9 cellular contexts compared by ENCODE assay signal in the genomic region with DNA sequence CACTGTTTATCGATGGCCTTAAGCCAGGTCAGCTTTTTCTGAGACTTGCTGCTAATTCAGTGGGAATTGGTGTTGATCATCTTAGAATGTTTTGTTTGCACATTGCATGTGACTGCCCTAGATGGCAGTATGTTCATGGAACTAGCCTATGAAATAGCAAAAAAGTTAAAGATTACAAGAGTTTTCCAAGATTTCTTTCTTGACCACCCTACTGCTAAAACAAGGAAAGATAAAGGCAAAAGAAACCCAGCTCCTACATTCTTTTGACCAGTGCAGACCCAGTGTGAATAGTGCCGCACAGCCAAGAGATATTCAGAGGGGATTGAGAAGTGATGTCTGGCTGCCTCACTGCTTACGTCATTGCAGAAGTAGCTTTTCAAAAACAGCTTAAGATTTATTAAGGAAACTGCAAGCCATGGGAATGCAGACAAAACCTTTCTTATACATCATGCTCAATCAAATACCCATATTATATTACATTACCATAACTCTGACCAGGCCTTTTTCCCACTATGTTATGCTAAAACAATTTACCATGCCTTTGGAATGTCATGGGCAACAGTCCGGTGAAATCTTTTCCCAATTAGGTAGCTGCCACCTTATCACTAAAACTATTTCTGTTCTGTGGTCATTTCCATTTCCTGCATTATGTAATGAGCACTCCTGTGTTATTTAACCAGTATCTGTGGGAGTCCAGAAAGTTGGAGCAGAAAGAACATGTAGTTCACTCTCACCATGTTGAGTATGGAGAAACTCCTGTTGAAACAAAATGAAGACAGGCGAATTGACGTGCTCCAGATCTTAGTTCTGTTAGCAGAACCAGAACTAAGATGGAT. TPM values are rescaled to one million over a fixed set of nuclear protein-coding genes. Genes with fewer than 3 reads are reported as not detected.
DNase-seq lines count a peak whose midpoint lies in the region; ATAC-seq and TF ChIP-seq lines count a peak whose summit lies in the region.
"Had no signal": no experiment of that assay in that cellular context is flagged by ENCODE, and none has a peak within 500 bp of the region (broad histone marks: within the 10 kb centered on the region; RNA-seq: fewer than 3 reads in every experiment).

No MANE protein-coding gene starts in this region.

- H2BK5ac ChIP-seq in neuronal stem cell (ENCODE audit: low read length), result no peak overlapping the region

- peaks cover 0 to 2% of the 10 kb centered on the region in 2 donors for H3K9me3 ChIP-seq in neuronal stem cell (replicated peaks in 1 of 2; ENCODE audit: control insufficient read depth in 2 of 2, insufficient read depth in 1 of 2, low read depth in 1 of 2, low read length in 2 of 2)

- peaks cover 9 to 46% of the 10 kb centered on the region in 2 donors for H3K4me1 ChIP-seq in neuronal stem cell (ENCODE audit: control insufficient read depth in 2 of 2, insufficient read depth in 1 of 2, low read depth in 1 of 2, low read length in 2 of 2)

- H2BK15ac ChIP-seq in neuronal stem cell (ENCODE audit: low read length), result no peak overlapping the region

- no peak overlapping the region for H4K8ac ChIP-seq in neuronal stem cell (ENCODE audit: low read depth, low read length)

- no peaks in the 10 kb centered on the region for H3K79me1 ChIP-seq in neuronal stem cell (ENCODE audit: low read depth, low read length)

- H3K9ac ChIP-seq in neuronal stem cell (ENCODE audit: low read depth, low read length, poor library complexity), result no peak overlapping the region

- H3K27ac ChIP-seq in neuronal stem cell (replicated peaks; ENCODE audit: low read length), result no peak overlapping the region

- no peaks in the 10 kb centered on the region for H3K36me3 ChIP-seq in neuronal stem cell (replicated peaks in 1 of 2; ENCODE audit: control insufficient read depth in 2 of 2, insufficient read depth in 2 of 2, low read length in 2 of 2)

- no peak overlapping the region for H2AK5ac ChIP-seq in neuronal stem cell (ENCODE audit: low read depth, low read length)

- H2AFZ ChIP-seq in neuronal stem cell (ENCODE audit: low read length), result peak overlapping the region; percentile 6

- H3K4ac ChIP-seq in neuronal stem cell (ENCODE audit: low read length), result no peak overlapping the region

- DNase-seq in AG08395 (ENCODE audit: low spot score), result peak; percentile 35
- DNase-seq in NCI-H460 (ENCODE audit: extremely low read depth, low read depth), result peak; percentile 17
- peak; percentile 56 for DNase-seq in epithelial cell of proximal tubule (ENCODE audit: low read depth)
- no peak for DNase-seq in neuronal stem cell (ENCODE audit: low spot score)
- DNase-seq in LoVo (ENCODE audit: low spot score), result no peak
- DNase-seq in SKM-1 (lab: John Stamatoyannopoulos, UW; ENCODE audit: unreplicated experiment), result no peak
- no peak for DNase-seq in stimulated activated CD4-positive, alpha-beta T cell treated with anti-CD3 and anti-CD28 coated beads, Interleukin-1b, Interleukin-23, amount 100 ng/mL, for 48 hours
- DNase-seq: DMS79 treated with DMSO at 0.1 percent for 48 hours had no signal

- ATAC-seq in HG03378 (IDR thresholded peaks at IDR 0.05; ENCODE audit: unreplicated experiment), result no peak

- H3K23ac ChIP-seq in neuronal stem cell (ENCODE audit: low read depth, low read length, poor library complexity), result no peak overlapping the region

- H3K18ac ChIP-seq in neuronal stem cell (ENCODE audit: low read length), result no peak overlapping the region

- no peak overlapping the region for H3K14ac ChIP-seq in neuronal stem cell (ENCODE audit: low read length)

- TF ChIP-seq CTCF in epithelial cell of proximal tubule (conservative IDR thresholded peaks at IDR 0.05; ENCODE audit: low read depth, low read length), result peak; percentile 49

- no peak overlapping the region for H2BK120ac ChIP-seq in neuronal stem cell (ENCODE audit: low read depth, low read length)

- H3K27me3 ChIP-seq in neuronal stem cell (ENCODE audit: control insufficient read depth in 3 of 3, insufficient read depth in 3 of 3, low read depth in 1 of 3, low read length in 3 of 3), result no peaks in the 10 kb centered on the region

- H3K4me3 ChIP-seq in epithelial cell of proximal tubule (ENCODE audit: low read depth, low read length) (no peak overlapping the region), neuronal stem cell (ENCODE audit: low read length in 2 of 2) (no peak overlapping the region)

- H2BK12ac ChIP-seq in neuronal stem cell (ENCODE audit: low read length), result no peak overlapping the region

- no CpG with 5 or more reads among the region's 6 CpGs for WGBS in neuronal stem cell (ENCODE audit: extremely low coverage in 2 of 2, insufficient read length in 2 of 2, insufficient replicate concordance in 1 of 2), 2 donors

- H4K91ac ChIP-seq in neuronal stem cell (ENCODE audit: low read depth, low read length, poor library complexity), result no peak overlapping the region

- no peak overlapping the region for H3K4me2 ChIP-seq in neuronal stem cell (ENCODE audit: insufficient read depth, low read length, poor library complexity, severe bottlenecking)

RNA-seq across cellular contexts. Expression of a gene that starts 6.0 kb away (rescaled TPM):
- 8.3 and 9.1 TPM in 2 replicates for total RNA-seq in NCI-H460 (2014; rRNA removed; shearing (Covaris generic))
- polyA plus RNA-seq in NCI-H460 (2014; cell fraction: nucleus; rRNA removed), result 4.8 and 12.1 TPM in 2 replicates
- total RNA-seq in epithelial cell of proximal tubule, result 36.9 and 37.5 TPM in 2 replicates
- 4.5 TPM for polyA plus RNA-seq in neuronal stem cell (2013, experiment 1 of 2)
- 4.6 TPM for polyA plus RNA-seq in neuronal stem cell (2013, experiment 2 of 2)

Comparison
In these comparisons a context has a peak if more than half of its experiments do, and no peak if none do; other contexts are left out.
1. DNase-seq: peak in AG08395 (single experiment), NCI-H460 (single experiment) and epithelial cell of proximal tubule (single experiment); none in neuronal stem cell (single experiment), LoVo (single experiment), SKM-1 (single experiment) and stimulated activated CD4-positive, alpha-beta T cell treated with anti-CD3 and anti-CD28 coated beads, Interleukin-1b, Interleukin-23, amount 100 ng/mL, for 48 hours (single experiment).